Comparison of ENCODE assay signal across 1 cellular context in the genomic region with DNA sequence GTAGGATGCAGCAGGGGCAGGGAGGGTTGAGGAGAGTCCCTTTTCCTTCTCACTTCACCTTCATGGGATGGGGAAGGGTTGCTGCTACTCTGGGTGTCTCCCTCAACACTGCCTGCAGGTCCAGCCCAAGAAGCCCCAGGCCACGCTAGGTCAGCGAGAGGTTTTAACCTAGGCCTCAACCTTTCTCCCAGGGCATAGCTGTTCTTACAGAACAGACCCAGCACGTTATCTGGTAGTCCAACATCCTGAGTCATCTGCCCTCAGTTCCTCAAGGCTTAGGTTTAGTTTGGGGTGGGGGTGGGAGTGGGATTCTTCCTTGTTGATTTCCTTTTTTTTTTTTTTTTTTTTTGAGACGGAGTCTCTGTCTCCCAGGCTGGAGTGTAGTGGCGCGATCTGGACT.
TF ChIP-seq lines count a peak whose summit lies in the region.

No MANE protein-coding gene starts in this region.

TF ChIP-seq in GM23338, 12 proteins besides CTCF, POLR2A, EP300 and RAD21:
- TF ChIP-seq POLR2AphosphoS5 (IDR thresholded peaks at IDR 0.05; ENCODE audit: low read depth) = no peak
- TF ChIP-seq, protein P1, sequence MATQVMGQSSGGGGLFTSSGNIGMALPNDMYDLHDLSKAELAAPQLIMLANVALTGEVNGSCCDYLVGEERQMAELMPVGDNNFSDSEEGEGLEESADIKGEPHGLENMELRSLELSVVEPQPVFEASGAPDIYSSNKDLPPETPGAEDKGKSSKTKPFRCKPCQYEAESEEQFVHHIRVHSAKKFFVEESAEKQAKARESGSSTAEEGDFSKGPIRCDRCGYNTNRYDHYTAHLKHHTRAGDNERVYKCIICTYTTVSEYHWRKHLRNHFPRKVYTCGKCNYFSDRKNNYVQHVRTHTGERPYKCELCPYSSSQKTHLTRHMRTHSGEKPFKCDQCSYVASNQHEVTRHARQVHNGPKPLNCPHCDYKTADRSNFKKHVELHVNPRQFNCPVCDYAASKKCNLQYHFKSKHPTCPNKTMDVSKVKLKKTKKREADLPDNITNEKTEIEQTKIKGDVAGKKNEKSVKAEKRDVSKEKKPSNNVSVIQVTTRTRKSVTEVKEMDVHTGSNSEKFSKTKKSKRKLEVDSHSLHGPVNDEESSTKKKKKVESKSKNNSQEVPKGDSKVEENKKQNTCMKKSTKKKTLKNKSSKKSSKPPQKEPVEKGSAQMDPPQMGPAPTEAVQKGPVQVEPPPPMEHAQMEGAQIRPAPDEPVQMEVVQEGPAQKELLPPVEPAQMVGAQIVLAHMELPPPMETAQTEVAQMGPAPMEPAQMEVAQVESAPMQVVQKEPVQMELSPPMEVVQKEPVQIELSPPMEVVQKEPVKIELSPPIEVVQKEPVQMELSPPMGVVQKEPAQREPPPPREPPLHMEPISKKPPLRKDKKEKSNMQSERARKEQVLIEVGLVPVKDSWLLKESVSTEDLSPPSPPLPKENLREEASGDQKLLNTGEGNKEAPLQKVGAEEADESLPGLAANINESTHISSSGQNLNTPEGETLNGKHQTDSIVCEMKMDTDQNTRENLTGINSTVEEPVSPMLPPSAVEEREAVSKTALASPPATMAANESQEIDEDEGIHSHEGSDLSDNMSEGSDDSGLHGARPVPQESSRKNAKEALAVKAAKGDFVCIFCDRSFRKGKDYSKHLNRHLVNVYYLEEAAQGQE (IDR thresholded peaks at IDR 0.05; ENCODE audit: unreplicated experiment) = no peak
- TF ChIP-seq, protein P2, sequence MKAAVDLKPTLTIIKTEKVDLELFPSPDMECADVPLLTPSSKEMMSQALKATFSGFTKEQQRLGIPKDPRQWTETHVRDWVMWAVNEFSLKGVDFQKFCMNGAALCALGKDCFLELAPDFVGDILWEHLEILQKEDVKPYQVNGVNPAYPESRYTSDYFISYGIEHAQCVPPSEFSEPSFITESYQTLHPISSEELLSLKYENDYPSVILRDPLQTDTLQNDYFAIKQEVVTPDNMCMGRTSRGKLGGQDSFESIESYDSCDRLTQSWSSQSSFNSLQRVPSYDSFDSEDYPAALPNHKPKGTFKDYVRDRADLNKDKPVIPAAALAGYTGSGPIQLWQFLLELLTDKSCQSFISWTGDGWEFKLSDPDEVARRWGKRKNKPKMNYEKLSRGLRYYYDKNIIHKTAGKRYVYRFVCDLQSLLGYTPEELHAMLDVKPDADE (IDR thresholded peaks at IDR 0.05) = no peak
